21 cellular contexts compared by ENCODE assay signal in genomic region chr11:17753641-17754040, GRCh38. TPM values are rescaled to one million over a fixed set of nuclear protein-coding genes. Genes with fewer than 3 reads are reported as not detected.
"Had no signal": no experiment of that assay in that cellular context is flagged by ENCODE, and none has a peak within 500 bp of the region (broad histone marks: within the 10 kb centered on the region; RNA-seq: fewer than 3 reads in every experiment).

No MANE protein-coding gene starts in this region.

- ATAC-seq: effector memory CD8-positive, alpha-beta T cell; left colon; left ventricle myocardium superior; naive thymus-derived CD4-positive, alpha-beta T cell; stimulated activated memory B cell treated with anti-CD40 and anti-IgM and Interleukin-4, amounts not matched to agents 10 μg/mL and 1 μg/mL and 100 μg/mL, for 72 hours had no signal

- FAIRE-seq: keratinocyte had no signal

- H3K4me3 ChIP-seq: esophagus squamous epithelium, sigmoid colon, smooth muscle cell, tibial nerve had no signal

- H3K36me3 ChIP-seq: esophagus squamous epithelium, sigmoid colon, tibial nerve had no signal

- H3K9me3 ChIP-seq: esophagus squamous epithelium, sigmoid colon had no signal

- H3K27ac ChIP-seq: esophagus squamous epithelium, sigmoid colon, tibial nerve had no signal

- H3K27me3 ChIP-seq: sigmoid colon, tibial nerve had no signal

- DNase-seq: effector memory CD8-positive, alpha-beta T cell; esophagus squamous epithelium; foreskin fibroblast; immature natural killer cell; left colon; left ventricle myocardium superior; mesendoderm; naive thymus-derived CD4-positive, alpha-beta T cell; nephron progenitor cell; sigmoid colon; stimulated activated CD4-positive, alpha-beta T cell treated with anti-CD3 and anti-CD28 coated beads, Interleukin-4, amount 100 ng/mL, for 1 hour had no signal

- H3K4me1 ChIP-seq: esophagus squamous epithelium, sigmoid colon, tibial nerve had no signal

RNA-seq across cellular contexts. Expression of gene KCNC1, which starts 19.1 kb away (rescaled TPM):
- total RNA-seq: epithelial cell of proximal tubule; esophagus squamous epithelium; left ventricle myocardium superior; lung microvascular endothelial cell; naive thymus-derived CD4-positive, alpha-beta T cell; omental fat pad; pulmonary artery endothelial cell; smooth muscle cell; tibial nerve had no signal
- polyA plus RNA-seq: keratinocyte; naive thymus-derived CD4-positive, alpha-beta T cell; smooth muscle cell had no signal

RNA-seq across cellular contexts. Expression of gene MYOD1, which starts 34.3 kb away (rescaled TPM):
- total RNA-seq: epithelial cell of proximal tubule; esophagus squamous epithelium; left colon; left ventricle myocardium superior; lung microvascular endothelial cell; naive thymus-derived CD4-positive, alpha-beta T cell; omental fat pad; pulmonary artery endothelial cell; sigmoid colon; smooth muscle cell; temporal lobe; tibial nerve had no signal
- polyA plus RNA-seq: immature natural killer cell; keratinocyte; naive thymus-derived CD4-positive, alpha-beta T cell; sigmoid colon; smooth muscle cell; urinary bladder had no signal
